1 cellular context compared by ENCODE assay signal in the genomic region with DNA sequence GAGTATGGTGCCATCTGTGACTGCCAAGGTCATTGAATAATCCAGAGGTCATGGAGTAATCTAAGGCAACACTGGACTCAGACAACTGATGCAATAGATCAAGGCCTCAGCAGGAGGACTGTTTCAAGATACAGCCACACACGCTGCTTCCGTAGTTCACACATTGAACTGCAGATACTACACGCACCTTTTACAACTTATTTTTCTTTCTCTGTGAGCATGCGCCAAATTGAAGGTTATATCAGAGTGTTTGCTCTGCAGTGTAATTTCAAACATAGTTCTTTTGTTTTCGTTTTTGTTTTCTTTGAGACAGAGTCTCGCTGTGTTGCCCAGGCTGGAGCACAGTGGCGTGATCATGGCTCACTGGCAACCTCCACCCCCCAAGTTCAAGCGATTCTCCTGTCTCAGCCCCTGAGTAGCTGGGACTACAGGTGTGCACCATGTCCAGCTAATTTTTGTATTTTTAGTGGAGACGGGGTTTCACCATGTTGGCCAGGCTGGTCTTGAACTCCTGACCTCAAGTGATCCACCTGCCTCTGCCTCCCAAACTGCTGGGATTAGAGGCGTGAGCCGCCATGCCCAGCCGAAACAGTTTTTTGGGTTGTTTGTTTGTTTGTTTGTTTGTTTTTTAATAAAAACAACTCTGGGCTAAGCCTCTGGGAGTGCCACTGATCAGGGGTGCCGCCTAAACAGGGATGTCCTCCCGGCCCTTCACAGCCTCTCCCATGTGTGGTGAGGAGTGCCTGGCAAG.
TF ChIP-seq lines count a peak whose summit lies in the region.

No MANE protein-coding gene starts in this region.

TF ChIP-seq in HepG2, 621 proteins besides CTCF, POLR2A, EP300 and RAD21 (continued from another document and continues in another):
- TF ChIP-seq, protein P1, sequence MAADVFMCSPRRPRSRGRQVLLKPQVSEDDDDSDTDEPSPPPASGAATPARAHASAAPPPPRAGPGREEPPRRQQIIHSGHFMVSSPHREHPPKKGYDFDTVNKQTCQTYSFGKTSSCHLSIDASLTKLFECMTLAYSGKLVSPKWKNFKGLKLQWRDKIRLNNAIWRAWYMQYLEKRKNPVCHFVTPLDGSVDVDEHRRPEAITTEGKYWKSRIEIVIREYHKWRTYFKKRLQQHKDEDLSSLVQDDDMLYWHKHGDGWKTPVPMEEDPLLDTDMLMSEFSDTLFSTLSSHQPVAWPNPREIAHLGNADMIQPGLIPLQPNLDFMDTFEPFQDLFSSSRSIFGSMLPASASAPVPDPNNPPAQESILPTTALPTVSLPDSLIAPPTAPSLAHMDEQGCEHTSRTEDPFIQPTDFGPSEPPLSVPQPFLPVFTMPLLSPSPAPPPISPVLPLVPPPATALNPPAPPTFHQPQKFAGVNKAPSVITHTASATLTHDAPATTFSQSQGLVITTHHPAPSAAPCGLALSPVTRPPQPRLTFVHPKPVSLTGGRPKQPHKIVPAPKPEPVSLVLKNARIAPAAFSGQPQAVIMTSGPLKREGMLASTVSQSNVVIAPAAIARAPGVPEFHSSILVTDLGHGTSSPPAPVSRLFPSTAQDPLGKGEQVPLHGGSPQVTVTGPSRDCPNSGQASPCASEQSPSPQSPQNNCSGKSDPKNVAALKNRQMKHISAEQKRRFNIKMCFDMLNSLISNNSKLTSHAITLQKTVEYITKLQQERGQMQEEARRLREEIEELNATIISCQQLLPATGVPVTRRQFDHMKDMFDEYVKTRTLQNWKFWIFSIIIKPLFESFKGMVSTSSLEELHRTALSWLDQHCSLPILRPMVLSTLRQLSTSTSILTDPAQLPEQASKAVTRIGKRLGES (CRISPR knock-in tag; IDR thresholded peaks at IDR 0.05; ENCODE audit: borderline replicate concordance) = no peak
- no peak for TF ChIP-seq NONO (IDR thresholded peaks at IDR 0.05)
- peak; percentile 79 for TF ChIP-seq NONO (CRISPR knock-in tag; conservative IDR thresholded peaks at IDR 0.05)
- TF ChIP-seq MIER3 (CRISPR knock-in tag; IDR thresholded peaks at IDR 0.05; ENCODE audit: borderline replicate concordance) = peak; percentile 91; the same call in 1 of the 2 replicates
- TF ChIP-seq HIVEP1 (CRISPR knock-in tag; IDR thresholded peaks at IDR 0.05) = peak; percentile 48; the same call in 1 of the 2 replicates
- no peak; the same call in 1 of the 2 replicates for TF ChIP-seq ATF1 (CRISPR knock-in tag; IDR thresholded peaks at IDR 0.05)
- TF ChIP-seq JUND (CRISPR knock-in tag; IDR thresholded peaks at IDR 0.05) = peak; percentile 83
- peak; percentile 93 for TF ChIP-seq MIXL1 (CRISPR knock-in tag; IDR thresholded peaks at IDR 0.05)
- TF ChIP-seq BCL6 (CRISPR knock-in tag; IDR thresholded peaks at IDR 0.05) = peak; percentile 94
- peak; percentile 30; the same call in 1 of the 2 replicates for TF ChIP-seq KDM1A (CRISPR knock-in tag; IDR thresholded peaks at IDR 0.05)
- peak; percentile 98 for TF ChIP-seq THRA (CRISPR knock-in tag; IDR thresholded peaks at IDR 0.05; ENCODE audit: borderline replicate concordance)
- TF ChIP-seq GABPA (IDR thresholded peaks at IDR 0.05; ENCODE audit: low read depth, low read length) = no peak
- TF ChIP-seq GABPA (CRISPR knock-in tag; IDR thresholded peaks at IDR 0.05; ENCODE audit: low read depth) = peak; percentile 67
- peak; percentile 44; the same call in 1 of the 2 replicates for TF ChIP-seq ZNF281 (CRISPR knock-in tag; IDR thresholded peaks at IDR 0.05; ENCODE audit: borderline replicate concordance)
- peak; percentile 65; the same call in 1 of the 2 replicates for TF ChIP-seq TBX3 (IDR thresholded peaks at IDR 0.05; ENCODE audit: borderline replicate concordance)
- TF ChIP-seq RFX5 (IDR thresholded peaks at IDR 0.05; ENCODE audit: low read depth, low read length) = 0 out of 2 replicates have a peak, but pooled peaks have one; percentile 50
- TF ChIP-seq KMT2A (CRISPR knock-in tag; IDR thresholded peaks at IDR 0.05) = no peak
- peak; percentile 92 for TF ChIP-seq KDM3A (CRISPR knock-in tag; IDR thresholded peaks at IDR 0.05; ENCODE audit: low read depth)
- TF ChIP-seq ZNF138 (CRISPR knock-in tag; IDR thresholded peaks at IDR 0.05; ENCODE audit: low read depth) = no peak
- TF ChIP-seq, protein P2, sequence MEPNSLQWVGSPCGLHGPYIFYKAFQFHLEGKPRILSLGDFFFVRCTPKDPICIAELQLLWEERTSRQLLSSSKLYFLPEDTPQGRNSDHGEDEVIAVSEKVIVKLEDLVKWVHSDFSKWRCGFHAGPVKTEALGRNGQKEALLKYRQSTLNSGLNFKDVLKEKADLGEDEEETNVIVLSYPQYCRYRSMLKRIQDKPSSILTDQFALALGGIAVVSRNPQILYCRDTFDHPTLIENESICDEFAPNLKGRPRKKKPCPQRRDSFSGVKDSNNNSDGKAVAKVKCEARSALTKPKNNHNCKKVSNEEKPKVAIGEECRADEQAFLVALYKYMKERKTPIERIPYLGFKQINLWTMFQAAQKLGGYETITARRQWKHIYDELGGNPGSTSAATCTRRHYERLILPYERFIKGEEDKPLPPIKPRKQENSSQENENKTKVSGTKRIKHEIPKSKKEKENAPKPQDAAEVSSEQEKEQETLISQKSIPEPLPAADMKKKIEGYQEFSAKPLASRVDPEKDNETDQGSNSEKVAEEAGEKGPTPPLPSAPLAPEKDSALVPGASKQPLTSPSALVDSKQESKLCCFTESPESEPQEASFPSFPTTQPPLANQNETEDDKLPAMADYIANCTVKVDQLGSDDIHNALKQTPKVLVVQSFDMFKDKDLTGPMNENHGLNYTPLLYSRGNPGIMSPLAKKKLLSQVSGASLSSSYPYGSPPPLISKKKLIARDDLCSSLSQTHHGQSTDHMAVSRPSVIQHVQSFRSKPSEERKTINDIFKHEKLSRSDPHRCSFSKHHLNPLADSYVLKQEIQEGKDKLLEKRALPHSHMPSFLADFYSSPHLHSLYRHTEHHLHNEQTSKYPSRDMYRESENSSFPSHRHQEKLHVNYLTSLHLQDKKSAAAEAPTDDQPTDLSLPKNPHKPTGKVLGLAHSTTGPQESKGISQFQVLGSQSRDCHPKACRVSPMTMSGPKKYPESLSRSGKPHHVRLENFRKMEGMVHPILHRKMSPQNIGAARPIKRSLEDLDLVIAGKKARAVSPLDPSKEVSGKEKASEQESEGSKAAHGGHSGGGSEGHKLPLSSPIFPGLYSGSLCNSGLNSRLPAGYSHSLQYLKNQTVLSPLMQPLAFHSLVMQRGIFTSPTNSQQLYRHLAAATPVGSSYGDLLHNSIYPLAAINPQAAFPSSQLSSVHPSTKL (CRISPR knock-in tag; IDR thresholded peaks at IDR 0.05) = peak; percentile 99
- TF ChIP-seq CBX5 (CRISPR knock-in tag; IDR thresholded peaks at IDR 0.05; ENCODE audit: borderline replicate concordance) = peak; percentile 95; the same call in 1 of the 2 replicates
- peak; percentile 11 for TF ChIP-seq ZNF563 (CRISPR knock-in tag; IDR thresholded peaks at IDR 0.05)
- TF ChIP-seq HDAC2 (CRISPR knock-in tag; IDR thresholded peaks at IDR 0.05) = peak; percentile 95
- TF ChIP-seq ERF (CRISPR knock-in tag; IDR thresholded peaks at IDR 0.05) = peak; percentile 90
- TF ChIP-seq ZNF431 (CRISPR knock-in tag; IDR thresholded peaks at IDR 0.05; ENCODE audit: borderline replicate concordance, low read depth) = peak; percentile 79; the same call in 1 of the 2 replicates
- peak; percentile 100 for TF ChIP-seq ZNF121 (CRISPR knock-in tag; IDR thresholded peaks at IDR 0.05)
- peak; percentile 39; the same call in 1 of the 2 replicates for TF ChIP-seq ZNF724P (CRISPR knock-in tag; IDR thresholded peaks at IDR 0.05; ENCODE audit: borderline replicate concordance)
- TF ChIP-seq, protein P3, sequence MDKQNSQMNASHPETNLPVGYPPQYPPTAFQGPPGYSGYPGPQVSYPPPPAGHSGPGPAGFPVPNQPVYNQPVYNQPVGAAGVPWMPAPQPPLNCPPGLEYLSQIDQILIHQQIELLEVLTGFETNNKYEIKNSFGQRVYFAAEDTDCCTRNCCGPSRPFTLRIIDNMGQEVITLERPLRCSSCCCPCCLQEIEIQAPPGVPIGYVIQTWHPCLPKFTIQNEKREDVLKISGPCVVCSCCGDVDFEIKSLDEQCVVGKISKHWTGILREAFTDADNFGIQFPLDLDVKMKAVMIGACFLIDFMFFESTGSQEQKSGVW (CRISPR knock-in tag; IDR thresholded peaks at IDR 0.05; ENCODE audit: borderline replicate concordance) = no peak
- TF ChIP-seq SNAI1 (CRISPR knock-in tag; IDR thresholded peaks at IDR 0.05; ENCODE audit: borderline replicate concordance) = 0 out of 2 replicates have a peak, but pooled peaks have one; percentile 32
- peak; percentile 66; the same call in 1 of the 2 replicates for TF ChIP-seq ZNF224 (CRISPR knock-in tag; IDR thresholded peaks at IDR 0.05)
- TF ChIP-seq, protein P4, sequence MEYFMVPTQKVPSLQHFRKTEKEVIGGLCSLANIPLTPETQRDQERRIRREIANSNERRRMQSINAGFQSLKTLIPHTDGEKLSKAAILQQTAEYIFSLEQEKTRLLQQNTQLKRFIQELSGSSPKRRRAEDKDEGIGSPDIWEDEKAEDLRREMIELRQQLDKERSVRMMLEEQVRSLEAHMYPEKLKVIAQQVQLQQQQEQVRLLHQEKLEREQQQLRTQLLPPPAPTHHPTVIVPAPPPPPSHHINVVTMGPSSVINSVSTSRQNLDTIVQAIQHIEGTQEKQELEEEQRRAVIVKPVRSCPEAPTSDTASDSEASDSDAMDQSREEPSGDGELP (IDR thresholded peaks at IDR 0.05; ENCODE audit: borderline replicate concordance, low read depth) = peak; percentile 38; the same call in 1 of the 2 replicates
- peak; percentile 81 for TF ChIP-seq RCOR2 (CRISPR knock-in tag; IDR thresholded peaks at IDR 0.05)
- peak; percentile 35; the same call in 1 of the 2 replicates for TF ChIP-seq KLF6 (CRISPR knock-in tag; IDR thresholded peaks at IDR 0.05)
- TF ChIP-seq, protein P5, sequence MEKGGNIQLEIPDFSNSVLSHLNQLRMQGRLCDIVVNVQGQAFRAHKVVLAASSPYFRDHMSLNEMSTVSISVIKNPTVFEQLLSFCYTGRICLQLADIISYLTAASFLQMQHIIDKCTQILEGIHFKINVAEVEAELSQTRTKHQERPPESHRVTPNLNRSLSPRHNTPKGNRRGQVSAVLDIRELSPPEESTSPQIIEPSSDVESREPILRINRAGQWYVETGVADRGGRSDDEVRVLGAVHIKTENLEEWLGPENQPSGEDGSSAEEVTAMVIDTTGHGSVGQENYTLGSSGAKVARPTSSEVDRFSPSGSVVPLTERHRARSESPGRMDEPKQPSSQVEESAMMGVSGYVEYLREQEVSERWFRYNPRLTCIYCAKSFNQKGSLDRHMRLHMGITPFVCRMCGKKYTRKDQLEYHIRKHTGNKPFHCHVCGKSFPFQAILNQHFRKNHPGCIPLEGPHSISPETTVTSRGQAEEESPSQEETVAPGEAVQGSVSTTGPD (CRISPR knock-in tag; IDR thresholded peaks at IDR 0.05) = no peak
- TF ChIP-seq, protein P6, sequence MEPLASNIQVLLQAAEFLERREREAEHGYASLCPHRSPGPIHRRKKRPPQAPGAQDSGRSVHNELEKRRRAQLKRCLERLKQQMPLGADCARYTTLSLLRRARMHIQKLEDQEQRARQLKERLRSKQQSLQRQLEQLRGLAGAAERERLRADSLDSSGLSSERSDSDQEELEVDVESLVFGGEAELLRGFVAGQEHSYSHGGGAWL (CRISPR knock-in tag; IDR thresholded peaks at IDR 0.05) = peak; percentile 32; the same call in 1 of the 2 replicates
- peak; percentile 91; the same call in 1 of the 2 replicates for TF ChIP-seq ZNF614 (CRISPR knock-in tag; IDR thresholded peaks at IDR 0.05; ENCODE audit: borderline replicate concordance)
- TF ChIP-seq, protein P7, sequence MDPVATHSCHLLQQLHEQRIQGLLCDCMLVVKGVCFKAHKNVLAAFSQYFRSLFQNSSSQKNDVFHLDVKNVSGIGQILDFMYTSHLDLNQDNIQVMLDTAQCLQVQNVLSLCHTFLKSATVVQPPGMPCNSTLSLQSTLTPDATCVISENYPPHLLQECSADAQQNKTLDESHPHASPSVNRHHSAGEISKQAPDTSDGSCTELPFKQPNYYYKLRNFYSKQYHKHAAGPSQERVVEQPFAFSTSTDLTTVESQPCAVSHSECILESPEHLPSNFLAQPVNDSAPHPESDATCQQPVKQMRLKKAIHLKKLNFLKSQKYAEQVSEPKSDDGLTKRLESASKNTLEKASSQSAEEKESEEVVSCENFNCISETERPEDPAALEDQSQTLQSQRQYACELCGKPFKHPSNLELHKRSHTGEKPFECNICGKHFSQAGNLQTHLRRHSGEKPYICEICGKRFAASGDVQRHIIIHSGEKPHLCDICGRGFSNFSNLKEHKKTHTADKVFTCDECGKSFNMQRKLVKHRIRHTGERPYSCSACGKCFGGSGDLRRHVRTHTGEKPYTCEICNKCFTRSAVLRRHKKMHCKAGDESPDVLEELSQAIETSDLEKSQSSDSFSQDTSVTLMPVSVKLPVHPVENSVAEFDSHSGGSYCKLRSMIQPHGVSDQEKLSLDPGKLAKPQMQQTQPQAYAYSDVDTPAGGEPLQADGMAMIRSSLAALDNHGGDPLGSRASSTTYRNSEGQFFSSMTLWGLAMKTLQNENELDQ (CRISPR knock-in tag; IDR thresholded peaks at IDR 0.05; ENCODE audit: borderline replicate concordance) = no peak
- TF ChIP-seq JARID2 (CRISPR knock-in tag; IDR thresholded peaks at IDR 0.05; ENCODE audit: insufficient replicate concordance) = peak; percentile 57
- TF ChIP-seq ISL2 (CRISPR knock-in tag; IDR thresholded peaks at IDR 0.05) = peak; percentile 61
